Comparison of ENCODE assay signal across 1 cellular context in the genomic region with DNA sequence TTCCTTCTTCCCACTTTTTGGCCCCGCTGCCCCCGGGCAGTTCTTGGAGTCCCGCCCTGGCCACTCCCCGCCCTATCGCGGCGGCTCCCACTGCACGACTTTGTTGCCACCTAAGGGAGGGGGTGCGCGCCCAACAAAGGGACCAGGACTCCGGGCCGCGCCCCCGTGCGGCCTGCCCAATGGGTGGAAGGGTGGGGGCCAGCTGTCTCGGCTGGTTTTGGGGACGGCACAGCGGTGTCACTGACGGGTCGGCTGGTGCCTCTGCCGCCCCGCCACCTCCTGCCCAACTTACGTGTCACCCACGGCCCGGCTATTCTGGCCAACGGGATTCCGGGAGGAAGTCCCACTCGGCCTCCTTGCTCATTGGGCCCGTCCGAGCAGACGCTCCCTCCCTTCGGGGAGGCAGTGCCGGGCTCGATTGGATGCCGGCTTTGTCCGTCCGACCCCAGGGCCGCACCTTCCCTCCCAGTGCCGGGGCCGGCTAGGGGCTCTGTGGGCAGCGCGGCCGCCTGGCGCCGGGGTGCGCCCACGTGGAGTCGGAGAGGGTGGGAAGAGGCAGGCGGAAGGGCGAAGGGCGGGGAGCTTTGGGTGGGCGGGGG.
A peak's percentile ranks its signal among the peaks of the same experiment; 100 is the strongest.
TF ChIP-seq lines count a peak whose summit lies in the region.

TSS of gene GOLIM4 (minus strand) at position 314 of the 599 bp plus-strand sequence. CDS start 639 bp downstream, outside the sequence.

TF ChIP-seq in K562, 482 proteins besides CTCF, POLR2A, EP300 and RAD21 (continued from another document and continues in another):
- TF ChIP-seq NBN (IDR thresholded peaks at IDR 0.05; ENCODE audit: low read depth) (peak; percentile 12; the same call in 1 of the 2 replicates), KDM1A (IDR thresholded peaks at IDR 0.05) (no peak), E2F8 (IDR thresholded peaks at IDR 0.05; ENCODE audit: low read depth, partially characterized antibody) (no peak), MAFF (IDR thresholded peaks at IDR 0.05; ENCODE audit: low read length) (no peak), POLR2G (IDR thresholded peaks at IDR 0.05; ENCODE audit: low read depth, low read length) (peak; percentile 91), MLX (CRISPR knock-in tag; conservative IDR thresholded peaks at IDR 0.05) (no peak), TBP (optimal IDR thresholded peaks at IDR 0.05; ENCODE audit: low read depth, low read length) (peak; percentile 60), ATF7 (IDR thresholded peaks at IDR 0.05) (peak; percentile 71), ZNF695 (CRISPR knock-in tag; IDR thresholded peaks at IDR 0.05) (no peak), ZNF197 (CRISPR knock-in tag; IDR thresholded peaks at IDR 0.05; ENCODE audit: low read depth) (0 out of 2 replicates have a peak, but pooled peaks have one; percentile 15), MAZ (CRISPR knock-in tag; conservative IDR thresholded peaks at IDR 0.05 in 1 of 2, IDR thresholded peaks at IDR 0.05 in 1 of 2) (peak; percentile 88 to 96), GTF2F1 (IDR thresholded peaks at IDR 0.05; ENCODE audit: low read depth, low read length) (no peak; the same call in 1 of the 2 replicates), NCOR1 (IDR thresholded peaks at IDR 0.05) (no peak), NCOA4 (IDR thresholded peaks at IDR 0.05; ENCODE audit: partially characterized antibody) (no peak), CBX1 (IDR thresholded peaks at IDR 0.05; ENCODE audit: low read depth) (0 out of 2 replicates have a peak, but pooled peaks have one; percentile 33), SP1 (CRISPR knock-in tag; IDR thresholded peaks at IDR 0.05) (peak; percentile 58; the same call in 1 of the 2 replicates), SPI1 (IDR thresholded peaks at IDR 0.05; ENCODE audit: borderline replicate concordance, low read depth, low read length) (peak; percentile 87), NFYB (IDR thresholded peaks at IDR 0.05; ENCODE audit: extremely low read depth, insufficient read length) (peak; percentile 64), RBBP5 (IDR thresholded peaks at IDR 0.05; ENCODE audit: borderline replicate concordance, insufficient read depth, low read length, poor library complexity, severe bottlenecking) (peak; percentile 46), KDM5B (IDR thresholded peaks at IDR 0.05; ENCODE audit: insufficient replicate concordance, low read depth, low read length) (peak; percentile 32), ZBTB33 (CRISPR knock-in tag; IDR thresholded peaks at IDR 0.05) (peak; percentile 78), CCNT2 (IDR thresholded peaks at IDR 0.05; ENCODE audit: borderline replicate concordance, extremely low read depth, insufficient read length, low read depth, low read length) (peak; percentile 15), CTBP1 (IDR thresholded peaks at IDR 0.05; ENCODE audit: borderline replicate concordance) (peak; percentile 81), RBFOX2 (IDR thresholded peaks at IDR 0.05; ENCODE audit: low read depth, low read length) (peak; percentile 93), SMC3 (conservative IDR thresholded peaks at IDR 0.05; ENCODE audit: insufficient read depth, low read depth, low read length) (no peak), ELF2 (CRISPR knock-in tag; IDR thresholded peaks at IDR 0.05) (no peak), MEIS2 (IDR thresholded peaks at IDR 0.05; ENCODE audit: partially characterized antibody) (peak; percentile 4), UBTF (IDR thresholded peaks at IDR 0.05; ENCODE audit: borderline replicate concordance in 1 of 2, low read depth in 2 of 2, low read length in 2 of 2) (peak in 1 of 2 experiments; percentile 32; a peak in 1 of 4 replicates)
- TF ChIP-seq, protein P1, sequence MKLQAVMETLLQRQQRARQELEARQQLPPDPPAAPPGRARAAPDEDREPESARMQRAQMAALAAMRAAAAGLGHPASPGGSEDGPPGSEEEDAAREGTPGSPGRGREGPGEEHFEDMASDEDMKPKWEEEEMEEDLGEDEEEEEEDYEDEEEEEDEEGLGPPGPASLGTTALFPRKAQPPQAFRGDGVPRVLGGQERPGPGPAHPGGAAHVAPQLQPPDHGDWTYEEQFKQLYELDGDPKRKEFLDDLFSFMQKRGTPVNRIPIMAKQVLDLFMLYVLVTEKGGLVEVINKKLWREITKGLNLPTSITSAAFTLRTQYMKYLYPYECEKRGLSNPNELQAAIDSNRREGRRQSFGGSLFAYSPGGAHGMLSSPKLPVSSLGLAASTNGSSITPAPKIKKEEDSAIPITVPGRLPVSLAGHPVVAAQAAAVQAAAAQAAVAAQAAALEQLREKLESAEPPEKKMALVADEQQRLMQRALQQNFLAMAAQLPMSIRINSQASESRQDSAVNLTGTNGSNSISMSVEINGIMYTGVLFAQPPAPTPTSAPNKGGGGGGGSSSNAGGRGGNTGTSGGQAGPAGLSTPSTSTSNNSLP (IDR thresholded peaks at IDR 0.05; ENCODE audit: borderline replicate concordance, low read depth, low read length), result no peak
- TF ChIP-seq, protein P2, sequence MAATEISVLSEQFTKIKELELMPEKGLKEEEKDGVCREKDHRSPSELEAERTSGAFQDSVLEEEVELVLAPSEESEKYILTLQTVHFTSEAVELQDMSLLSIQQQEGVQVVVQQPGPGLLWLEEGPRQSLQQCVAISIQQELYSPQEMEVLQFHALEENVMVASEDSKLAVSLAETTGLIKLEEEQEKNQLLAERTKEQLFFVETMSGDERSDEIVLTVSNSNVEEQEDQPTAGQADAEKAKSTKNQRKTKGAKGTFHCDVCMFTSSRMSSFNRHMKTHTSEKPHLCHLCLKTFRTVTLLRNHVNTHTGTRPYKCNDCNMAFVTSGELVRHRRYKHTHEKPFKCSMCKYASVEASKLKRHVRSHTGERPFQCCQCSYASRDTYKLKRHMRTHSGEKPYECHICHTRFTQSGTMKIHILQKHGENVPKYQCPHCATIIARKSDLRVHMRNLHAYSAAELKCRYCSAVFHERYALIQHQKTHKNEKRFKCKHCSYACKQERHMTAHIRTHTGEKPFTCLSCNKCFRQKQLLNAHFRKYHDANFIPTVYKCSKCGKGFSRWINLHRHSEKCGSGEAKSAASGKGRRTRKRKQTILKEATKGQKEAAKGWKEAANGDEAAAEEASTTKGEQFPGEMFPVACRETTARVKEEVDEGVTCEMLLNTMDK (IDR thresholded peaks at IDR 0.05; ENCODE audit: borderline replicate concordance, insufficient read depth, low read depth, low read length, poor library complexity, severe bottlenecking), result peak; percentile 2
- TF ChIP-seq, protein P3, sequence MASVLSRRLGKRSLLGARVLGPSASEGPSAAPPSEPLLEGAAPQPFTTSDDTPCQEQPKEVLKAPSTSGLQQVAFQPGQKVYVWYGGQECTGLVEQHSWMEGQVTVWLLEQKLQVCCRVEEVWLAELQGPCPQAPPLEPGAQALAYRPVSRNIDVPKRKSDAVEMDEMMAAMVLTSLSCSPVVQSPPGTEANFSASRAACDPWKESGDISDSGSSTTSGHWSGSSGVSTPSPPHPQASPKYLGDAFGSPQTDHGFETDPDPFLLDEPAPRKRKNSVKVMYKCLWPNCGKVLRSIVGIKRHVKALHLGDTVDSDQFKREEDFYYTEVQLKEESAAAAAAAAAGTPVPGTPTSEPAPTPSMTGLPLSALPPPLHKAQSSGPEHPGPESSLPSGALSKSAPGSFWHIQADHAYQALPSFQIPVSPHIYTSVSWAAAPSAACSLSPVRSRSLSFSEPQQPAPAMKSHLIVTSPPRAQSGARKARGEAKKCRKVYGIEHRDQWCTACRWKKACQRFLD (CRISPR knock-in tag; IDR thresholded peaks at IDR 0.05), result peak; percentile 43
- TF ChIP-seq, protein P4, sequence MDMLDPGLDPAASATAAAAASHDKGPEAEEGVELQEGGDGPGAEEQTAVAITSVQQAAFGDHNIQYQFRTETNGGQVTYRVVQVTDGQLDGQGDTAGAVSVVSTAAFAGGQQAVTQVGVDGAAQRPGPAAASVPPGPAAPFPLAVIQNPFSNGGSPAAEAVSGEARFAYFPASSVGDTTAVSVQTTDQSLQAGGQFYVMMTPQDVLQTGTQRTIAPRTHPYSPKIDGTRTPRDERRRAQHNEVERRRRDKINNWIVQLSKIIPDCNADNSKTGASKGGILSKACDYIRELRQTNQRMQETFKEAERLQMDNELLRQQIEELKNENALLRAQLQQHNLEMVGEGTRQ (CRISPR knock-in tag; IDR thresholded peaks at IDR 0.05), result peak; percentile 51
- TF ChIP-seq, protein P5, sequence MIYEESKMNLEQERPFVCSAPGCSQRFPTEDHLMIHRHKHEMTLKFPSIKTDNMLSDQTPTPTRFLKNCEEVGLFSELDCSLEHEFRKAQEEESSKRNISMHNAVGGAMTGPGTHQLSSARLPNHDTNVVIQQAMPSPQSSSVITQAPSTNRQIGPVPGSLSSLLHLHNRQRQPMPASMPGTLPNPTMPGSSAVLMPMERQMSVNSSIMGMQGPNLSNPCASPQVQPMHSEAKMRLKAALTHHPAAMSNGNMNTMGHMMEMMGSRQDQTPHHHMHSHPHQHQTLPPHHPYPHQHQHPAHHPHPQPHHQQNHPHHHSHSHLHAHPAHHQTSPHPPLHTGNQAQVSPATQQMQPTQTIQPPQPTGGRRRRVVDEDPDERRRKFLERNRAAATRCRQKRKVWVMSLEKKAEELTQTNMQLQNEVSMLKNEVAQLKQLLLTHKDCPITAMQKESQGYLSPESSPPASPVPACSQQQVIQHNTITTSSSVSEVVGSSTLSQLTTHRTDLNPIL (CRISPR knock-in tag; IDR thresholded peaks at IDR 0.05), result no peak
- TF ChIP-seq, protein P6, sequence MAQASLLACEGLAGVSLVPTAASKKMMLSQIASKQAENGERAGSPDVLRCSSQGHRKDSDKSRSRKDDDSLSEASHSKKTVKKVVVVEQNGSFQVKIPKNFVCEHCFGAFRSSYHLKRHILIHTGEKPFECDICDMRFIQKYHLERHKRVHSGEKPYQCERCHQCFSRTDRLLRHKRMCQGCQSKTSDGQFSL (CRISPR knock-in tag; IDR thresholded peaks at IDR 0.05), result peak; percentile 57; the same call in 1 of the 2 replicates
- TF ChIP-seq, protein P6 (tag; IDR thresholded peaks at IDR 0.05), result no peak; a peak in 1 of 4 replicates
- TF ChIP-seq, protein P7, sequence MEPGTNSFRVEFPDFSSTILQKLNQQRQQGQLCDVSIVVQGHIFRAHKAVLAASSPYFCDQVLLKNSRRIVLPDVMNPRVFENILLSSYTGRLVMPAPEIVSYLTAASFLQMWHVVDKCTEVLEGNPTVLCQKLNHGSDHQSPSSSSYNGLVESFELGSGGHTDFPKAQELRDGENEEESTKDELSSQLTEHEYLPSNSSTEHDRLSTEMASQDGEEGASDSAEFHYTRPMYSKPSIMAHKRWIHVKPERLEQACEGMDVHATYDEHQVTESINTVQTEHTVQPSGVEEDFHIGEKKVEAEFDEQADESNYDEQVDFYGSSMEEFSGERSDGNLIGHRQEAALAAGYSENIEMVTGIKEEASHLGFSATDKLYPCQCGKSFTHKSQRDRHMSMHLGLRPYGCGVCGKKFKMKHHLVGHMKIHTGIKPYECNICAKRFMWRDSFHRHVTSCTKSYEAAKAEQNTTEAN (CRISPR knock-in tag; IDR thresholded peaks at IDR 0.05), result 0 out of 2 replicates have a peak, but pooled peaks have one; percentile 8
